1 cellular context compared by ENCODE assay signal in genomic region chr22:18067548-18068341, GRCh38.
TF ChIP-seq lines count a peak whose summit lies in the region.

No MANE protein-coding gene starts in this region.

TF ChIP-seq in HepG2, 621 proteins besides CTCF, POLR2A, EP300 and RAD21 (continued from another document):
- TF ChIP-seq, protein P1, sequence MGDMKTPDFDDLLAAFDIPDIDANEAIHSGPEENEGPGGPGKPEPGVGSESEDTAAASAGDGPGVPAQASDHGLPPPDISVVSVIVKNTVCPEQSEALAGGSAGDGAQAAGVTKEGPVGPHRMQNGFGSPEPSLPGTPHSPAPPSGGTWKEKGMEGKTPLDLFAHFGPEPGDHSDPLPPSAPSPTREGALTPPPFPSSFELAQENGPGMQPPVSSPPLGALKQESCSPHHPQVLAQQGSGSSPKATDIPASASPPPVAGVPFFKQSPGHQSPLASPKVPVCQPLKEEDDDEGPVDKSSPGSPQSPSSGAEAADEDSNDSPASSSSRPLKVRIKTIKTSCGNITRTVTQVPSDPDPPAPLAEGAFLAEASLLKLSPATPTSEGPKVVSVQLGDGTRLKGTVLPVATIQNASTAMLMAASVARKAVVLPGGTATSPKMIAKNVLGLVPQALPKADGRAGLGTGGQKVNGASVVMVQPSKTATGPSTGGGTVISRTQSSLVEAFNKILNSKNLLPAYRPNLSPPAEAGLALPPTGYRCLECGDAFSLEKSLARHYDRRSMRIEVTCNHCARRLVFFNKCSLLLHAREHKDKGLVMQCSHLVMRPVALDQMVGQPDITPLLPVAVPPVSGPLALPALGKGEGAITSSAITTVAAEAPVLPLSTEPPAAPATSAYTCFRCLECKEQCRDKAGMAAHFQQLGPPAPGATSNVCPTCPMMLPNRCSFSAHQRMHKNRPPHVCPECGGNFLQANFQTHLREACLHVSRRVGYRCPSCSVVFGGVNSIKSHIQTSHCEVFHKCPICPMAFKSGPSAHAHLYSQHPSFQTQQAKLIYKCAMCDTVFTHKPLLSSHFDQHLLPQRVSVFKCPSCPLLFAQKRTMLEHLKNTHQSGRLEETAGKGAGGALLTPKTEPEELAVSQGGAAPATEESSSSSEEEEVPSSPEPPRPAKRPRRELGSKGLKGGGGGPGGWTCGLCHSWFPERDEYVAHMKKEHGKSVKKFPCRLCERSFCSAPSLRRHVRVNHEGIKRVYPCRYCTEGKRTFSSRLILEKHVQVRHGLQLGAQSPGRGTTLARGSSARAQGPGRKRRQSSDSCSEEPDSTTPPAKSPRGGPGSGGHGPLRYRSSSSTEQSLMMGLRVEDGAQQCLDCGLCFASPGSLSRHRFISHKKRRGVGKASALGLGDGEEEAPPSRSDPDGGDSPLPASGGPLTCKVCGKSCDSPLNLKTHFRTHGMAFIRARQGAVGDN (CRISPR knock-in tag; IDR thresholded peaks at IDR 0.05): peak; percentile 56
